ENCODE assay signal across 1 cellular context in genomic region chr1:77950873-77951272, GRCh38.
TF ChIP-seq lines count a peak whose summit lies in the region.

No MANE protein-coding gene starts in this region.

TF ChIP-seq in HepG2, 621 proteins besides CTCF, POLR2A, EP300 and RAD21 (continued from another document):
- TF ChIP-seq JDP2 (CRISPR knock-in tag; IDR thresholded peaks at IDR 0.05; ENCODE audit: borderline replicate concordance) (no peak), KDM6A (CRISPR knock-in tag; IDR thresholded peaks at IDR 0.05; ENCODE audit: low read depth) (no peak), STAT5B (CRISPR knock-in tag; IDR thresholded peaks at IDR 0.05) (no peak), ZNF362 (CRISPR knock-in tag; IDR thresholded peaks at IDR 0.05; ENCODE audit: borderline replicate concordance) (no peak), SNAI1 (CRISPR knock-in tag; IDR thresholded peaks at IDR 0.05; ENCODE audit: borderline replicate concordance) (no peak), BRCA1 (CRISPR knock-in tag; IDR thresholded peaks at IDR 0.05) (no peak), ZNF547 (CRISPR knock-in tag; IDR thresholded peaks at IDR 0.05) (no peak), MAFF (IDR thresholded peaks at IDR 0.05; ENCODE audit: low read depth, low read length) (no peak), POGZ (CRISPR knock-in tag; IDR thresholded peaks at IDR 0.05) (no peak), ZNF317 (CRISPR knock-in tag; IDR thresholded peaks at IDR 0.05) (no peak), NFE2L1 (CRISPR knock-in tag; IDR thresholded peaks at IDR 0.05; ENCODE audit: borderline replicate concordance) (no peak), NR2F6 (IDR thresholded peaks at IDR 0.05) (no peak), NR2F6 (CRISPR knock-in tag; IDR thresholded peaks at IDR 0.05) (no peak), HNF4G (IDR thresholded peaks at IDR 0.05; ENCODE audit: borderline replicate concordance, low read depth, low read length) (no peak), HNF4G (CRISPR knock-in tag; IDR thresholded peaks at IDR 0.05; ENCODE audit: borderline replicate concordance, low read depth) (no peak), TEAD2 (CRISPR knock-in tag; IDR thresholded peaks at IDR 0.05) (no peak), ZNF574 (CRISPR knock-in tag; IDR thresholded peaks at IDR 0.05) (no peak)
